Comparison of ENCODE assay signal across 15 cellular contexts in genomic region chr1:87592156-87592555, GRCh38.
DNase-seq lines count a peak whose midpoint lies in the region; ATAC-seq and TF ChIP-seq lines count a peak whose summit lies in the region.
"Had no signal": no experiment of that assay in that cellular context is flagged by ENCODE, and none has a peak within 500 bp of the region (broad histone marks: within the 10 kb centered on the region; RNA-seq: fewer than 3 reads in every experiment).

No MANE protein-coding gene starts in this region.

- DNase-seq in CD4-positive, alpha-beta T cell = no peak
- DNase-seq in hypothalamus (lab: John Stamatoyannopoulos, UW) (no peak), AML-193 (lab: John Stamatoyannopoulos, UW) (no peak), GM23338 (ENCODE audit: low spot score) (no peak)
- DNase-seq: erythroblast, NCI-H1417 treated with DMSO at 0.1 percent for 48 hours, NCI-H774, right cardiac atrium had no signal

- H3K79me2 ChIP-seq in GM23338 (replicated peaks; ENCODE audit: insufficient read depth) = no peaks in the 10 kb centered on the region

- no peak overlapping the region for H3K27ac ChIP-seq in CD4-positive, alpha-beta T cell (ENCODE audit: low read depth, low read length)
- no peak overlapping the region for H3K27ac ChIP-seq in GM23338 (ENCODE audit: low read depth)
- H3K27ac ChIP-seq: BLaER1, SK-N-MC, tibial nerve had no signal

- H3K4me1 ChIP-seq in GM23338 (ENCODE audit: insufficient read depth) = no peaks in the 10 kb centered on the region

- TF ChIP-seq CTCF in CD4-positive, alpha-beta T cell (IDR thresholded peaks at IDR 0.05) = no peak
- TF ChIP-seq CTCF in GM23338 (conservative IDR thresholded peaks at IDR 0.05; ENCODE audit: low read depth in 2 of 2) = no peak

- POLR2A ChIA-PET in CD4-positive, alpha-beta T cell (lab: Charles Lee) = no interaction called here

- no peaks in the 10 kb centered on the region for H3F3A ChIP-seq in GM23338 (replicated peaks; ENCODE audit: low read depth)

- H3K4me3 Mint-ChIP-seq in CD4-positive, alpha-beta T cell = no peak overlapping the region
- no peak overlapping the region for H3K4me3 Mint-ChIP-seq in GM23338

- H4K20me1 ChIP-seq in GM23338 (replicated peaks; ENCODE audit: insufficient read depth) = no peaks in the 10 kb centered on the region
- H4K20me1 ChIP-seq: BLaER1 had no signal

- no peak overlapping the region for H2AFZ ChIP-seq in GM23338

- H3K36me3 Mint-ChIP-seq in CD4-positive, alpha-beta T cell (ENCODE audit: low read depth) = no peaks in the 10 kb centered on the region
- no peaks in the 10 kb centered on the region for H3K36me3 Mint-ChIP-seq in GM23338 (ENCODE audit: low read depth)

- no peak overlapping the region for H3K4me2 ChIP-seq in GM23338
- H3K4me2 ChIP-seq: BLaER1 had no signal

- no peaks in the 10 kb centered on the region for H3K9me2 ChIP-seq in GM23338 (ENCODE audit: insufficient read depth)

- H3K9me3 ChIP-seq in CD4-positive, alpha-beta T cell (ENCODE audit: control insufficient read depth, low read length) = no peaks in the 10 kb centered on the region
- H3K9me3 ChIP-seq: BLaER1, tibial nerve had no signal

- intact Hi-C loops in CD4-positive, alpha-beta T cell (cut with DNase I, micrococcal nuclease) = no loop called here

- H3K4me1 Mint-ChIP-seq in CD4-positive, alpha-beta T cell (ENCODE audit: low read depth) = no peaks in the 10 kb centered on the region
- H3K4me1 Mint-ChIP-seq in GM23338 = no peaks in the 10 kb centered on the region

- no peak overlapping the region for H3K4me3 ChIP-seq in GM23338
- H3K4me3 ChIP-seq: BLaER1, SK-N-MC, tibial nerve had no signal

- H3K27me3 ChIP-seq in CD4-positive, alpha-beta T cell (ENCODE audit: control insufficient read depth, insufficient read depth, low read length) = no peaks in the 10 kb centered on the region
- no peaks in the 10 kb centered on the region for H3K27me3 ChIP-seq in GM23338 (ENCODE audit: insufficient read depth)
- H3K27me3 ChIP-seq: BLaER1, tibial nerve had no signal

- H3K27ac Mint-ChIP-seq in CD4-positive, alpha-beta T cell = no peak overlapping the region
- H3K27ac Mint-ChIP-seq in GM23338 = no peak overlapping the region

- no peaks in the 10 kb centered on the region for H3K27me3 Mint-ChIP-seq in CD4-positive, alpha-beta T cell
- peaks cover 2% of the 10 kb centered on the region for H3K27me3 Mint-ChIP-seq in GM23338 (ENCODE audit: insufficient read depth, low read depth, poor library complexity)

- ATAC-seq in GM18511 (IDR thresholded peaks at IDR 0.05; ENCODE audit: unreplicated experiment) (peak; percentile 83), GM21360 (IDR thresholded peaks at IDR 0.05; ENCODE audit: unreplicated experiment) (peak; percentile 85), HG02938 (IDR thresholded peaks at IDR 0.05; ENCODE audit: unreplicated experiment) (peak; percentile 93), HG03521 (IDR thresholded peaks at IDR 0.05; ENCODE audit: unreplicated experiment) (peak; percentile 90), GM23338 (no peak)
- no peak for ATAC-seq in CD4-positive, alpha-beta T cell (ENCODE audit: poor library complexity)
- ATAC-seq: right cardiac atrium had no signal

- H3K36me3 ChIP-seq in GM23338 (ENCODE audit: insufficient read depth) = no peaks in the 10 kb centered on the region
- H3K36me3 ChIP-seq: BLaER1, tibial nerve had no signal

- H3K9me3 Mint-ChIP-seq in CD4-positive, alpha-beta T cell = no peaks in the 10 kb centered on the region
- no peaks in the 10 kb centered on the region for H3K9me3 Mint-ChIP-seq in GM23338

- CTCF ChIA-PET in CD4-positive, alpha-beta T cell (lab: Charles Lee) = no interaction called here

TF ChIP-seq in GM23338, 12 proteins besides CTCF, POLR2A, EP300 and RAD21:
- no peak for TF ChIP-seq JUNB (IDR thresholded peaks at IDR 0.05; ENCODE audit: unreplicated experiment)
- no peak for TF ChIP-seq EZH2 (IDR thresholded peaks at IDR 0.05; ENCODE audit: low read depth, unreplicated experiment)
- no peak for TF ChIP-seq ZNF114 (CRISPR knock-in tag; IDR thresholded peaks at IDR 0.05)
- TF ChIP-seq ZNF331 (CRISPR knock-in tag; IDR thresholded peaks at IDR 0.05; ENCODE audit: low read depth) = no peak
- no peak for TF ChIP-seq REST (IDR thresholded peaks at IDR 0.05; ENCODE audit: unreplicated experiment)
- no peak for TF ChIP-seq ETS1 (IDR thresholded peaks at IDR 0.05)
- no peak for TF ChIP-seq POLR2AphosphoS5 (IDR thresholded peaks at IDR 0.05; ENCODE audit: low read depth)
- TF ChIP-seq EZH2phosphoT487 (IDR thresholded peaks at IDR 0.05; ENCODE audit: unreplicated experiment) = no peak
- TF ChIP-seq NANOG (IDR thresholded peaks at IDR 0.05; ENCODE audit: borderline replicate concordance) = no peak
- no peak for TF ChIP-seq STAT1 (IDR thresholded peaks at IDR 0.05; ENCODE audit: unreplicated experiment)
- TF ChIP-seq CREB1 (CRISPR knock-in tag; IDR thresholded peaks at IDR 0.05; ENCODE audit: low read depth) = no peak

Comparison
In these comparisons a context has a peak if more than half of its experiments do, and no peak if none do; other contexts are left out.
1. ATAC-seq: peak in GM18511 (single experiment), GM21360 (single experiment), HG02938 (single experiment) and HG03521 (single experiment); none in CD4-positive, alpha-beta T cell (single experiment) and GM23338 (single experiment).